In genomic region chr6:135731116-135731515, GRCh38 we compare ENCODE assay signal across 39 cellular contexts.
"Had no signal": no experiment of that assay in that cellular context is flagged by ENCODE, and none has a peak within 500 bp of the region (broad histone marks: within the 10 kb centered on the region; RNA-seq: fewer than 3 reads in every experiment).

No MANE protein-coding gene starts in this region.

- H3K27me3 ChIP-seq: adrenal gland, ascending aorta, body of pancreas, brain microvascular endothelial cell, breast epithelium, cardiac muscle cell had no signal

- FAIRE-seq: astrocyte, bronchial epithelial cell had no signal

- H3K4me1 Mint-ChIP-seq: activated naive CD4-positive, alpha-beta T cell treated with anti-CD3 and anti-CD28 coated beads, Interleukin-2, amount 50 U/mL, for 24 hours; activated naive CD8-positive, alpha-beta T cell treated with anti-CD3 and anti-CD28 coated beads for 36 hours; activated naive CD8-positive, alpha-beta T cell treated with anti-CD3 and anti-CD28 coated beads, Interleukin-2, amount 10 ng/mL, durations not matched to agents 7 days and 5 days; activated naive CD8-positive, alpha-beta T cell treated with anti-CD3 and anti-CD28 coated beads, Interleukin-2, amount 50 U/mL, for 24 hours; activated T-helper 17 cell treated with anti-CD3 and anti-CD28 coated beads, Interleukin-2, amount 50 U/mL, for 72 hours; brain; central memory CD8-positive, alpha-beta T cell had no signal

- H3K27ac Mint-ChIP-seq: activated naive CD4-positive, alpha-beta T cell treated with anti-CD3 and anti-CD28 coated beads for 36 hours; activated naive CD4-positive, alpha-beta T cell treated with anti-CD3 and anti-CD28 coated beads, Interleukin-2, amount 50 U/mL, for 24 hours; activated naive CD4-positive, alpha-beta T cell treated with anti-CD3 and anti-CD28 coated beads, Interleukin-2, amount 50 U/mL, for 72 hours; activated naive CD8-positive, alpha-beta T cell; activated naive CD8-positive, alpha-beta T cell treated with anti-CD3 and anti-CD28 coated beads for 36 hours; activated naive CD8-positive, alpha-beta T cell treated with anti-CD3 and anti-CD28 coated beads, Interleukin-2, amount 10 ng/mL, durations not matched to agents 7 days and 5 days; activated naive CD8-positive, alpha-beta T cell treated with anti-CD3 and anti-CD28 coated beads, Interleukin-2, amount 50 U/mL, for 24 hours; activated T-cell treated with anti-CD3 and anti-CD28 coated beads, Interleukin-2, amount 50 U/mL, for 24 hours; activated T-cell treated with anti-CD3 and anti-CD28 coated beads, Interleukin-2, amount 50 U/mL, for 72 hours; activated T-helper 1 cell treated with anti-CD3 and anti-CD28 coated beads, Interleukin-12 subunit alpha, Interleukin-12 subunit beta, Interleukin-2, Interleukin-4 antibody, amounts not matched to agents 30 ng/mL and 10 ng/mL and 1 ng/mL, durations not matched to agents 14 hours and 24 hours and 36 hours; activated T-helper 17 cell treated with anti-CD3 and anti-CD28 coated beads, Interleukin-2, amount 50 U/mL, for 72 hours; activated T-helper 2 cell treated with anti-CD3 and anti-CD28 coated beads, Interferon-gamma antibody, Interleukin-2, Interleukin-4, amounts not matched to agents 10 μg/mL and 5 μg/mL and 100 μg/mL, durations not matched to agents 14 hours and 24 hours and 36 hours; brain had no signal

- H3K4me3 Mint-ChIP-seq: activated naive CD4-positive, alpha-beta T cell treated with anti-CD3 and anti-CD28 coated beads for 36 hours; activated naive CD4-positive, alpha-beta T cell treated with anti-CD3 and anti-CD28 coated beads, Interleukin-2, amount 50 U/mL, for 24 hours; activated naive CD8-positive, alpha-beta T cell; activated naive CD8-positive, alpha-beta T cell treated with anti-CD3 and anti-CD28 coated beads for 36 hours; activated naive CD8-positive, alpha-beta T cell treated with anti-CD3 and anti-CD28 coated beads, Interleukin-2, amount 10 ng/mL, durations not matched to agents 7 days and 5 days; activated naive CD8-positive, alpha-beta T cell treated with anti-CD3 and anti-CD28 coated beads, Interleukin-2, amount 50 U/mL, for 24 hours; activated T-cell treated with anti-CD3 and anti-CD28 coated beads, Interleukin-2, amount 50 U/mL, for 24 hours; activated T-cell treated with anti-CD3 and anti-CD28 coated beads, Interleukin-2, amount 50 U/mL, for 4 hours; activated T-cell treated with anti-CD3 and anti-CD28 coated beads, Interleukin-2, amount 50 U/mL, for 72 hours; activated T-helper 1 cell treated with anti-CD3 and anti-CD28 coated beads, Interleukin-12 subunit alpha, Interleukin-12 subunit beta, Interleukin-2, Interleukin-4 antibody, amounts not matched to agents 30 ng/mL and 10 ng/mL and 1 ng/mL, durations not matched to agents 14 hours and 24 hours and 36 hours; activated T-helper 17 cell treated with anti-CD3 and anti-CD28 coated beads, Interleukin-2, amount 50 U/mL, for 72 hours; brain; central memory CD8-positive, alpha-beta T cell had no signal

- H3K9me3 ChIP-seq: adrenal gland, ascending aorta had no signal

- H3K9me3 Mint-ChIP-seq: activated naive CD4-positive, alpha-beta T cell treated with anti-CD3 and anti-CD28 coated beads, Interleukin-2, amount 50 U/mL, for 24 hours; activated T-helper 1 cell treated with anti-CD3 and anti-CD28 coated beads, Interleukin-12 subunit alpha, Interleukin-12 subunit beta, Interleukin-2, Interleukin-4 antibody, amounts not matched to agents 30 ng/mL and 10 ng/mL and 1 ng/mL, durations not matched to agents 14 hours and 24 hours and 36 hours; central memory CD8-positive, alpha-beta T cell had no signal

- H3K27ac ChIP-seq: adrenal gland, ascending aorta, body of pancreas, brain microvascular endothelial cell, breast epithelium, cardiac muscle cell had no signal

- ATAC-seq: activated naive CD4-positive, alpha-beta T cell treated with anti-CD3 and anti-CD28 coated beads, Interleukin-2, amount 50 U/mL, for 72 hours; activated naive CD8-positive, alpha-beta T cell treated with anti-CD3 and anti-CD28 coated beads, Interleukin-2, amount 50 U/mL, for 24 hours; activated T-cell treated with anti-CD3 and anti-CD28 coated beads, Interleukin-2, amount 50 U/mL, for 4 hours; activated T-cell treated with anti-CD3 and anti-CD28 coated beads, Interleukin-2, amount 50 U/mL, for 72 hours; activated T-helper 17 cell treated with anti-CD3 and anti-CD28 coated beads, Interleukin-2, amount 50 U/mL, for 72 hours; body of pancreas had no signal

- H3K36me3 ChIP-seq: adrenal gland, ascending aorta, brain microvascular endothelial cell, breast epithelium, cardiac muscle cell had no signal

- DNase-seq: activated effector memory CD4-positive, alpha-beta T cell treated with anti-CD3 and anti-CD28 coated beads, Interleukin-2, amount 50 U/mL, for 16 hours; activated effector memory CD4-positive, alpha-beta T cell treated with Interleukin-2 at 50 U/mL for 16 hours; activated gamma-delta T cell; activated gamma-delta T cell treated with Interleukin-2 at 50 U/mL for 16 hours; activated naive CD4-positive, alpha-beta T cell; activated naive CD4-positive, alpha-beta T cell treated with anti-CD3 and anti-CD28 coated beads for 36 hours; activated naive CD4-positive, alpha-beta T cell treated with anti-CD3 and anti-CD28 coated beads, Interleukin-2, amount 50 U/mL, for 16 hours; activated naive CD4-positive, alpha-beta T cell treated with Interleukin-2 at 50 U/mL for 16 hours; activated naive CD8-positive, alpha-beta T cell treated with anti-CD3 and anti-CD28 coated beads for 36 hours; activated naive CD8-positive, alpha-beta T cell treated with anti-CD3 and anti-CD28 coated beads, Interleukin-2, amount 10 ng/mL, durations not matched to agents 7 days and 5 days; activated naive CD8-positive, alpha-beta T cell treated with anti-CD3 and anti-CD28 coated beads, Interleukin-2, amount 50 U/mL, for 24 hours; activated T-cell treated with anti-CD3 and anti-CD28 coated beads, Interleukin-2, amount 50 U/mL, for 1 hour; activated T-cell treated with anti-CD3 and anti-CD28 coated beads, Interleukin-2, amount 50 U/mL, for 24 hours; activated T-cell treated with anti-CD3 and anti-CD28 coated beads, Interleukin-2, amount 50 U/mL, for 4 hours; activated T-cell treated with anti-CD3 and anti-CD28 coated beads, Interleukin-2, amount 50 U/mL, for 48 hours; activated T-cell treated with anti-CD3 and anti-CD28 coated beads, Interleukin-2, amount 50 U/mL, for 72 hours; adrenal gland; amniotic stem cell; amygdala; anterior cingulate cortex; aorta; body of pancreas; brain microvascular endothelial cell; caudate nucleus; central memory CD4-positive, alpha-beta T cell; cerebellar nuclear complex had no signal

- H3K36me3 Mint-ChIP-seq: activated naive CD8-positive, alpha-beta T cell; brain had no signal

- H3K4me1 ChIP-seq: adrenal gland, ascending aorta, body of pancreas, breast epithelium had no signal

- H3K4me3 ChIP-seq: adrenal gland, ascending aorta, body of pancreas, breast epithelium, cardiac muscle cell had no signal

- H3K27me3 Mint-ChIP-seq: activated naive CD4-positive, alpha-beta T cell treated with anti-CD3 and anti-CD28 coated beads, Interleukin-2, amount 50 U/mL, for 24 hours; activated naive CD8-positive, alpha-beta T cell; activated naive CD8-positive, alpha-beta T cell treated with anti-CD3 and anti-CD28 coated beads for 36 hours; activated T-cell treated with anti-CD3 and anti-CD28 coated beads, Interleukin-2, amount 50 U/mL, for 24 hours had no signal
